In genomic region chr10:80964955-80965614, GRCh38 we compare ENCODE assay signal across 16 cellular contexts.
DNase-seq lines count a peak whose midpoint lies in the region; ATAC-seq and TF ChIP-seq lines count a peak whose summit lies in the region.
"Had no signal": no experiment of that assay in that cellular context is flagged by ENCODE, and none has a peak within 500 bp of the region (broad histone marks: within the 10 kb centered on the region; RNA-seq: fewer than 3 reads in every experiment).

No MANE protein-coding gene starts in this region.

- ATAC-seq in HG02610 (IDR thresholded peaks at IDR 0.05; ENCODE audit: unreplicated experiment), result peak; percentile 81
- ATAC-seq in HG03457 (IDR thresholded peaks at IDR 0.05; ENCODE audit: unreplicated experiment), result peak; percentile 58
- peak; percentile 50 for ATAC-seq in stimulated activated memory B cell treated with anti-CD40 and anti-IgM and Interleukin-4, amounts not matched to agents 10 μg/mL and 1 μg/mL and 100 μg/mL, for 72 hours
- ATAC-seq: GM23338 had no signal

- H3K4me1 Mint-ChIP-seq in stimulated activated memory B cell treated with anti-CD40 and anti-IgM and Interleukin-4, amounts not matched to agents 10 μg/mL and 1 μg/mL and 100 μg/mL, for 72 hours, result no peaks in the 10 kb centered on the region
- no peaks in the 10 kb centered on the region for H3K4me1 Mint-ChIP-seq in osteocyte (ENCODE audit: unreplicated experiment)

- H3K27me3 Mint-ChIP-seq in stimulated activated memory B cell treated with anti-CD40 and anti-IgM and Interleukin-4, amounts not matched to agents 10 μg/mL and 1 μg/mL and 100 μg/mL, for 72 hours, result no peaks in the 10 kb centered on the region
- no peaks in the 10 kb centered on the region for H3K27me3 Mint-ChIP-seq in osteocyte (ENCODE audit: unreplicated experiment)
- H3K27me3 Mint-ChIP-seq: dendritic cell treated with granulocyte-macrophage colony-stimulating factor and Interleukin-4, amounts not matched to agents 40 ng/mL and 50 ng/mL, for 4 days had no signal

- no peak overlapping the region for H3K27ac Mint-ChIP-seq in stimulated activated memory B cell treated with anti-CD40 and anti-IgM and Interleukin-4, amounts not matched to agents 10 μg/mL and 1 μg/mL and 100 μg/mL, for 72 hours
- no peak overlapping the region for H3K27ac Mint-ChIP-seq in osteocyte (ENCODE audit: unreplicated experiment)
- H3K27ac Mint-ChIP-seq: activated naive CD8-positive, alpha-beta T cell treated with anti-CD3 and anti-CD28 coated beads, Interleukin-2, amount 10 ng/mL, durations not matched to agents 7 days and 5 days; dendritic cell treated with granulocyte-macrophage colony-stimulating factor and Interleukin-4, amounts not matched to agents 40 ng/mL and 50 ng/mL, for 4 days; GM23338 had no signal

- no peak for TF ChIP-seq CTCF in osteocyte (IDR thresholded peaks at IDR 0.05)

- no peaks in the 10 kb centered on the region for H3K9me3 Mint-ChIP-seq in stimulated activated memory B cell treated with anti-CD40 and anti-IgM and Interleukin-4, amounts not matched to agents 10 μg/mL and 1 μg/mL and 100 μg/mL, for 72 hours
- H3K9me3 Mint-ChIP-seq in osteocyte (ENCODE audit: unreplicated experiment), result no peaks in the 10 kb centered on the region
- H3K9me3 Mint-ChIP-seq: activated naive CD8-positive, alpha-beta T cell treated with anti-CD3 and anti-CD28 coated beads, Interleukin-2, amount 10 ng/mL, durations not matched to agents 7 days and 5 days; dendritic cell treated with granulocyte-macrophage colony-stimulating factor and Interleukin-4, amounts not matched to agents 40 ng/mL and 50 ng/mL, for 4 days; GM23338 had no signal

- peak; percentile 16 for DNase-seq in NOMO-1 treated with DMSO at 0.1 percent for 48 hours (lab: John Stamatoyannopoulos, UW; ENCODE audit: unreplicated experiment)
- DNase-seq in NOMO-1 treated with dmso at 0.1 percent for 144 hours (lab: John Stamatoyannopoulos, UW; ENCODE audit: unreplicated experiment), result no peak
- DNase-seq in NCI-H446 (lab: John Stamatoyannopoulos, UW), result no peak
- DNase-seq in GF-D8 (lab: John Stamatoyannopoulos, UW), result no peak
- no peak for DNase-seq in osteocyte (ENCODE audit: extremely low spot score, unreplicated experiment)
- DNase-seq: activated CD4-positive, alpha-beta T cell treated with anti-CD3 and anti-CD28 coated beads, Interleukin-2, amount 50 U/mL, for 48 hours; activated naive CD8-positive, alpha-beta T cell treated with anti-CD3 and anti-CD28 coated beads, Interleukin-2, amount 10 ng/mL, durations not matched to agents 7 days and 5 days; KBM-7; left ventricle myocardium inferior; ovary; stimulated activated CD4-positive, alpha-beta T cell treated with anti-CD3 and anti-CD28 coated beads, Interleukin-4, amount 100 ng/mL, for 4 hours had no signal

- H3K4me3 Mint-ChIP-seq in stimulated activated memory B cell treated with anti-CD40 and anti-IgM and Interleukin-4, amounts not matched to agents 10 μg/mL and 1 μg/mL and 100 μg/mL, for 72 hours, result no peak overlapping the region
- H3K4me3 Mint-ChIP-seq in osteocyte (ENCODE audit: unreplicated experiment), result no peak overlapping the region
- H3K4me3 Mint-ChIP-seq: activated naive CD8-positive, alpha-beta T cell treated with anti-CD3 and anti-CD28 coated beads, Interleukin-2, amount 10 ng/mL, durations not matched to agents 7 days and 5 days; dendritic cell treated with granulocyte-macrophage colony-stimulating factor and Interleukin-4, amounts not matched to agents 40 ng/mL and 50 ng/mL, for 4 days; GM23338 had no signal

- H3K36me3 Mint-ChIP-seq in stimulated activated memory B cell treated with anti-CD40 and anti-IgM and Interleukin-4, amounts not matched to agents 10 μg/mL and 1 μg/mL and 100 μg/mL, for 72 hours, result no peaks in the 10 kb centered on the region
- no peaks in the 10 kb centered on the region for H3K36me3 Mint-ChIP-seq in osteocyte (ENCODE audit: unreplicated experiment)
- H3K36me3 Mint-ChIP-seq: activated naive CD8-positive, alpha-beta T cell treated with anti-CD3 and anti-CD28 coated beads, Interleukin-2, amount 10 ng/mL, durations not matched to agents 7 days and 5 days had no signal
